In genomic region chr11:71129624-71130023, GRCh38 we compare ENCODE assay signal across 2 cellular contexts.
TF ChIP-seq lines count a peak whose summit lies in the region.

No MANE protein-coding gene starts in this region.

TF ChIP-seq in IMR-90, 13 proteins besides CTCF, POLR2A, EP300 and RAD21:
- TF ChIP-seq MAZ (IDR thresholded peaks at IDR 0.05; ENCODE audit: borderline replicate concordance, low read depth, low read length): no peak
- TF ChIP-seq CHD1 (IDR thresholded peaks at IDR 0.05; ENCODE audit: low read depth, low read length): no peak
- no peak for TF ChIP-seq BHLHE40 (IDR thresholded peaks at IDR 0.05; ENCODE audit: low read depth, low read length)
- TF ChIP-seq FOS (IDR thresholded peaks at IDR 0.05; ENCODE audit: low read depth, low read length): no peak
- TF ChIP-seq NFE2L2 (IDR thresholded peaks at IDR 0.05; ENCODE audit: low read depth, low read length): no peak
- TF ChIP-seq CEBPB (IDR thresholded peaks at IDR 0.05; ENCODE audit: low read depth, low read length): no peak
- TF ChIP-seq RCOR1 (IDR thresholded peaks at IDR 0.05; ENCODE audit: insufficient replicate concordance, low read length): no peak
- no peak for TF ChIP-seq SMC3 (IDR thresholded peaks at IDR 0.05; ENCODE audit: low read depth, low read length)
- TF ChIP-seq RFX5 (IDR thresholded peaks at IDR 0.05; ENCODE audit: low read depth, low read length): no peak
- no peak for TF ChIP-seq ELK1 (IDR thresholded peaks at IDR 0.05; ENCODE audit: borderline replicate concordance, low read depth, low read length)
- TF ChIP-seq, protein P1, sequence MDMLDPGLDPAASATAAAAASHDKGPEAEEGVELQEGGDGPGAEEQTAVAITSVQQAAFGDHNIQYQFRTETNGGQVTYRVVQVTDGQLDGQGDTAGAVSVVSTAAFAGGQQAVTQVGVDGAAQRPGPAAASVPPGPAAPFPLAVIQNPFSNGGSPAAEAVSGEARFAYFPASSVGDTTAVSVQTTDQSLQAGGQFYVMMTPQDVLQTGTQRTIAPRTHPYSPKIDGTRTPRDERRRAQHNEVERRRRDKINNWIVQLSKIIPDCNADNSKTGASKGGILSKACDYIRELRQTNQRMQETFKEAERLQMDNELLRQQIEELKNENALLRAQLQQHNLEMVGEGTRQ (IDR thresholded peaks at IDR 0.05; ENCODE audit: low read depth, low read length): no peak
- no peak for TF ChIP-seq MXI1 (IDR thresholded peaks at IDR 0.05; ENCODE audit: borderline replicate concordance, low read depth, low read length)
- no peak for TF ChIP-seq MAFK (IDR thresholded peaks at IDR 0.05; ENCODE audit: low read depth, low read length)

TF ChIP-seq in WTC11, 78 proteins besides CTCF, POLR2A, EP300 and RAD21:
- TF ChIP-seq, protein P2, sequence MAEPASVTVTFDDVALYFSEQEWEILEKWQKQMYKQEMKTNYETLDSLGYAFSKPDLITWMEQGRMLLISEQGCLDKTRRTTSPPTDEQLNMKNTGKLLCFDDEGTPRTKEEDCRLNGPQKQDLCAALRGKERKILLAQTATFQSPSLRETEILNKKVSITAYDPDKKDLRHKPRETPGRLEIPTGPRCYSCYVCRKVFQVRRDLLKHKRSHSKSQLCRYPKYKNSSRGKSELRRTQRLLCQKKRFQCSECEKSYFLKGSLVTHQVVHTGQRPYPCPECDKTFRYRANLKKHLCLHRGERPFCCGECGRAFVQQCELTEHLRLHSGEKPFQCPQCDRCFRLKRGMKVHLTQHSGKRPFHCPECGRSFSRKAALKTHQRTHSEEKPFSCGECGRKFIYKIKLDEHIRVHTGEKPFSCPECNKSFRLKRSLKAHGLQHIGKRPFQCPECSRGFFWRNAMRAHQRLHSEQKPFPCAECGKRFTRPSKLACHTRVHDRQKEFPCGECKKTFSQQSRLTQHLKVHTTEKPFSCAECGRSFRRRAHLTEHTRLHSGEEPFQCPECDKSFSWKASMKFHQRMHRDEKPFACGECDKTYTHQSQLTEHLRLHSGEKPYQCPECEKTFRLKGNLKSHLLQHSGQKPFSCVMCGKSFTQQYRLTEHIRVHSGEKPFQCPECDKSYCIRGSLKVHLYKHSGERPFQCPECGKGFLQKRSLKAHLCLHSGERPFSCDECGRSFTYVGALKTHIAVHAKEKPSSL (CRISPR knock-in tag; conservative IDR thresholded peaks at IDR 0.05): no peak
- TF ChIP-seq NR3C1 (CRISPR knock-in tag; conservative IDR thresholded peaks at IDR 0.05; ENCODE audit: low read depth): no peak
- TF ChIP-seq, protein P3, sequence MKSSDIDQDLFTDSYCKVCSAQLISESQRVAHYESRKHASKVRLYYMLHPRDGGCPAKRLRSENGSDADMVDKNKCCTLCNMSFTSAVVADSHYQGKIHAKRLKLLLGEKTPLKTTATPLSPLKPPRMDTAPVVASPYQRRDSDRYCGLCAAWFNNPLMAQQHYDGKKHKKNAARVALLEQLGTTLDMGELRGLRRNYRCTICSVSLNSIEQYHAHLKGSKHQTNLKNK (CRISPR knock-in tag; IDR thresholded peaks at IDR 0.05): no peak
- no peak for TF ChIP-seq FOXK1 (CRISPR knock-in tag; IDR thresholded peaks at IDR 0.05)
- TF ChIP-seq ZNF263 (CRISPR knock-in tag; IDR thresholded peaks at IDR 0.05; ENCODE audit: low read depth): no peak
- TF ChIP-seq, protein P4, sequence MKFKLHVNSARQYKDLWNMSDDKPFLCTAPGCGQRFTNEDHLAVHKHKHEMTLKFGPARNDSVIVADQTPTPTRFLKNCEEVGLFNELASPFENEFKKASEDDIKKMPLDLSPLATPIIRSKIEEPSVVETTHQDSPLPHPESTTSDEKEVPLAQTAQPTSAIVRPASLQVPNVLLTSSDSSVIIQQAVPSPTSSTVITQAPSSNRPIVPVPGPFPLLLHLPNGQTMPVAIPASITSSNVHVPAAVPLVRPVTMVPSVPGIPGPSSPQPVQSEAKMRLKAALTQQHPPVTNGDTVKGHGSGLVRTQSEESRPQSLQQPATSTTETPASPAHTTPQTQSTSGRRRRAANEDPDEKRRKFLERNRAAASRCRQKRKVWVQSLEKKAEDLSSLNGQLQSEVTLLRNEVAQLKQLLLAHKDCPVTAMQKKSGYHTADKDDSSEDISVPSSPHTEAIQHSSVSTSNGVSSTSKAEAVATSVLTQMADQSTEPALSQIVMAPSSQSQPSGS (CRISPR knock-in tag; IDR thresholded peaks at IDR 0.05; ENCODE audit: borderline replicate concordance, low read depth): no peak
- TF ChIP-seq HMGA2 (CRISPR knock-in tag; IDR thresholded peaks at IDR 0.05): no peak
- TF ChIP-seq ZNF232 (CRISPR knock-in tag; IDR thresholded peaks at IDR 0.05): no peak
- TF ChIP-seq ESRRA (CRISPR knock-in tag; IDR thresholded peaks at IDR 0.05; ENCODE audit: borderline replicate concordance): no peak
- no peak for TF ChIP-seq PRDM15 (CRISPR knock-in tag; IDR thresholded peaks at IDR 0.05)
- no peak for TF ChIP-seq NFE2L1 (CRISPR knock-in tag; IDR thresholded peaks at IDR 0.05)
- no peak for TF ChIP-seq KAT7 (CRISPR knock-in tag; IDR thresholded peaks at IDR 0.05; ENCODE audit: borderline replicate concordance)
- no peak for TF ChIP-seq SMAD4 (CRISPR knock-in tag; IDR thresholded peaks at IDR 0.05)
- TF ChIP-seq TEAD1 (CRISPR knock-in tag; IDR thresholded peaks at IDR 0.05): no peak
- TF ChIP-seq PRRX2 (CRISPR knock-in tag; IDR thresholded peaks at IDR 0.05): no peak
